In the genomic region with DNA sequence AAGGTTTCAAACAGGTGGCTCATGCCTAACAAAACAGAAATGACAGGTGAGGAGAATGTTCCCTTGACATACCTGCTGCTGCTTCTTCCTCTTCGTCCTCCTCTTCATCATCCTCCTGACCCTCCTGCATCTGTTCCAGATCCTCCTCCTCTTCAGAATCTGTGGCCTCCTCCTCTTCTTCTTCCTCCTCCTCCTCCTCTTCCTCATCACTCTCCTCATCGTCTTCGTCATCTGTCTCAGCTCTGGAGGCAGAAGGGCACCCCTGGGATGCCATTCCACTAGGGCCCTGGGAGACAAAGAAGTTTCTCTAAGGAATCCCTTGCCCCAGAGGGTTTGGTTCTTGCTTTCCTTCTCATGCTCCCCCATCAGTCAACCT, we compare ENCODE assay signal across 11 cellular contexts. TPM values are rescaled to one million over a fixed set of nuclear protein-coding genes. Genes with fewer than 3 reads are reported as not detected.
DNase-seq lines count a peak whose midpoint lies in the region; TF ChIP-seq lines count a peak whose summit lies in the region.
"Had no signal": no experiment of that assay in that cellular context is flagged by ENCODE, and none has a peak within 500 bp of the region (broad histone marks: within the 10 kb centered on the region; RNA-seq: fewer than 3 reads in every experiment).

No MANE protein-coding gene starts in this region.

- H3K4me3 Mint-ChIP-seq in activated naive CD4-positive, alpha-beta T cell treated with anti-CD3 and anti-CD28 coated beads, Interleukin-2, amount 10 ng/mL, durations not matched to agents 7 days and 5 days, result peak overlapping the region; percentile 99
- H3K4me3 Mint-ChIP-seq in activated T-helper 2 cell treated with anti-CD3 and anti-CD28 coated beads, Interferon-gamma antibody, Interleukin-2, Interleukin-4, amounts not matched to agents 10 μg/mL and 5 μg/mL and 100 μg/mL, durations not matched to agents 14 hours and 24 hours and 36 hours (ENCODE audit: low read depth), result peak overlapping the region; percentile 19
- peak overlapping the region; percentile 25 for H3K4me3 Mint-ChIP-seq in glutamatergic neuron (ENCODE audit: unreplicated experiment)

- intact Hi-C loops in activated T-helper 2 cell treated with anti-CD3 and anti-CD28 coated beads, Interferon-gamma antibody, Interleukin-2, Interleukin-4, amounts not matched to agents 10 μg/mL and 5 μg/mL and 100 μg/mL, durations not matched to agents 14 hours and 24 hours and 36 hours (cut with micrococcal nuclease), result loop anchor here (2.0 to 10.0 kb wide), 2 partner anchors 99 to 465 kb away; a partner anchor contains a TSS
- intact Hi-C loops in tibial artery (cut with DNase I; ENCODE audit: low total_unique reads), result loop anchor here (10.0 kb wide), 1 partner anchor 105 kb away; a partner anchor contains a TSS

- no peak for TF ChIP-seq CTCF in glutamatergic neuron (IDR thresholded peaks at IDR 0.05; ENCODE audit: partially characterized antibody, unreplicated experiment)
- no peak for TF ChIP-seq CTCF in tibial artery (IDR thresholded peaks at IDR 0.05)

- peaks cover 56% of the 10 kb centered on the region for H3K36me3 Mint-ChIP-seq in activated naive CD4-positive, alpha-beta T cell treated with anti-CD3 and anti-CD28 coated beads, Interleukin-2, amount 10 ng/mL, durations not matched to agents 7 days and 5 days
- peaks cover 55% of the 10 kb centered on the region for H3K36me3 Mint-ChIP-seq in activated T-helper 2 cell treated with anti-CD3 and anti-CD28 coated beads, Interferon-gamma antibody, Interleukin-2, Interleukin-4, amounts not matched to agents 10 μg/mL and 5 μg/mL and 100 μg/mL, durations not matched to agents 14 hours and 24 hours and 36 hours (ENCODE audit: low read depth)
- no peaks in the 10 kb centered on the region for H3K36me3 Mint-ChIP-seq in glutamatergic neuron (ENCODE audit: unreplicated experiment)

- H3K4me1 ChIP-seq in tibial artery, result peaks cover 0 to 64% (median 61%) of the 10 kb centered on the region in 4 donors

- peak overlapping the region; percentile 15 to 94 for H3K27ac ChIP-seq in tibial artery

- CTCF ChIA-PET in activated naive CD4-positive, alpha-beta T cell treated with anti-CD3 and anti-CD28 coated beads, Interleukin-2, amount 10 ng/mL, durations not matched to agents 7 days and 5 days (lab: Charles Lee), result no interaction called here
- CTCF ChIA-PET in HEK293T (lab: Yijun Ruan, JAX), result no interaction called here

- H3K4me1 Mint-ChIP-seq in activated naive CD4-positive, alpha-beta T cell treated with anti-CD3 and anti-CD28 coated beads, Interleukin-2, amount 10 ng/mL, durations not matched to agents 7 days and 5 days, result peaks cover 85% of the 10 kb centered on the region
- peaks cover 54% of the 10 kb centered on the region for H3K4me1 Mint-ChIP-seq in activated T-helper 2 cell treated with anti-CD3 and anti-CD28 coated beads, Interferon-gamma antibody, Interleukin-2, Interleukin-4, amounts not matched to agents 10 μg/mL and 5 μg/mL and 100 μg/mL, durations not matched to agents 14 hours and 24 hours and 36 hours (ENCODE audit: low read depth)
- peaks cover 22% of the 10 kb centered on the region for H3K4me1 Mint-ChIP-seq in glutamatergic neuron (ENCODE audit: low read depth, unreplicated experiment)

- H3K27me3 ChIP-seq in tibial artery, result no peaks in the 10 kb centered on the region

- H3K9me3 ChIP-seq in tibial artery, result no peaks in the 10 kb centered on the region

- H3K27me3 Mint-ChIP-seq in activated naive CD4-positive, alpha-beta T cell treated with anti-CD3 and anti-CD28 coated beads, Interleukin-2, amount 10 ng/mL, durations not matched to agents 7 days and 5 days, result peaks cover 4% of the 10 kb centered on the region
- no peaks in the 10 kb centered on the region for H3K27me3 Mint-ChIP-seq in activated T-helper 2 cell treated with anti-CD3 and anti-CD28 coated beads, Interferon-gamma antibody, Interleukin-2, Interleukin-4, amounts not matched to agents 10 μg/mL and 5 μg/mL and 100 μg/mL, durations not matched to agents 14 hours and 24 hours and 36 hours (ENCODE audit: low read depth)
- H3K27me3 Mint-ChIP-seq in glutamatergic neuron (ENCODE audit: unreplicated experiment), result peaks cover 19% of the 10 kb centered on the region

- POLR2A ChIA-PET in HEK293T (lab: Yijun Ruan, JAX), result interaction anchor here (5.0 kb wide), 1 partner anchor 22 kb away, joined by 42 read pairs; a partner anchor contains a TSS

- H3K4me3 ChIP-seq in tibial artery, result no peak overlapping the region

- peak overlapping the region; percentile 79 for H3K27ac Mint-ChIP-seq in activated naive CD4-positive, alpha-beta T cell treated with anti-CD3 and anti-CD28 coated beads, Interleukin-2, amount 10 ng/mL, durations not matched to agents 7 days and 5 days
- peak overlapping the region; percentile 17 for H3K27ac Mint-ChIP-seq in activated T-helper 2 cell treated with anti-CD3 and anti-CD28 coated beads, Interferon-gamma antibody, Interleukin-2, Interleukin-4, amounts not matched to agents 10 μg/mL and 5 μg/mL and 100 μg/mL, durations not matched to agents 14 hours and 24 hours and 36 hours
- peak overlapping the region; percentile 72 for H3K27ac Mint-ChIP-seq in glutamatergic neuron (ENCODE audit: unreplicated experiment)

- no peaks in the 10 kb centered on the region for H3K9me3 Mint-ChIP-seq in activated naive CD4-positive, alpha-beta T cell treated with anti-CD3 and anti-CD28 coated beads, Interleukin-2, amount 10 ng/mL, durations not matched to agents 7 days and 5 days
- H3K9me3 Mint-ChIP-seq in activated T-helper 2 cell treated with anti-CD3 and anti-CD28 coated beads, Interferon-gamma antibody, Interleukin-2, Interleukin-4, amounts not matched to agents 10 μg/mL and 5 μg/mL and 100 μg/mL, durations not matched to agents 14 hours and 24 hours and 36 hours, result no peaks in the 10 kb centered on the region
- H3K9me3 Mint-ChIP-seq in glutamatergic neuron (ENCODE audit: unreplicated experiment), result peaks cover 20% of the 10 kb centered on the region

- H3K36me3 ChIP-seq in tibial artery, result peaks cover 14 to 40% (median 27%) of the 10 kb centered on the region in 3 donors

- DNase-seq in activated naive CD4-positive, alpha-beta T cell treated with anti-CD3 and anti-CD28 coated beads, Interleukin-2, amount 10 ng/mL, durations not matched to agents 7 days and 5 days, result no peak
- no peak for DNase-seq in activated naive CD4-positive, alpha-beta T cell (lab: John Stamatoyannopoulos, UW)
- DNase-seq in activated T-helper 2 cell treated with anti-CD3 and anti-CD28 coated beads, Interferon-gamma antibody, Interleukin-2, Interleukin-4, amounts not matched to agents 10 μg/mL and 5 μg/mL and 100 μg/mL, durations not matched to agents 14 hours and 24 hours and 36 hours (ENCODE audit: low spot score), result no peak
- DNase-seq in glutamatergic neuron (no peak), tibial artery (no peak), NCI-H1694 treated with DMSO at 0.1 percent for 48 hours (lab: John Stamatoyannopoulos, UW) (no peak), HEK293T (ENCODE audit: extremely low spot score) (no peak), NCI-H1930 (lab: John Stamatoyannopoulos, UW) (no peak)
- DNase-seq: activated CD4-positive, CD25-positive, alpha-beta regulatory T cell; islet precursor cell; NCI-H774 had no signal

TF ChIP-seq in HEK293T, 16 proteins besides CTCF, POLR2A, EP300 and RAD21:
- TF ChIP-seq L3MBTL2 (conservative IDR thresholded peaks at IDR 0.05) (no peak), LEF1 (IDR thresholded peaks at IDR 0.05; ENCODE audit: borderline replicate concordance) (no peak), ELF4 (IDR thresholded peaks at IDR 0.05) (no peak), NFRKB (IDR thresholded peaks at IDR 0.05) (no peak), FOXM1 (IDR thresholded peaks at IDR 0.05; ENCODE audit: borderline replicate concordance) (no peak), FOXK2 (IDR thresholded peaks at IDR 0.05) (no peak), SP1 (IDR thresholded peaks at IDR 0.05) (no peak)

RNA-seq across cellular contexts. Expression of a gene that starts 2.4 kb away (rescaled TPM):
- total RNA-seq in activated T-helper 2 cell treated with anti-CD3 and anti-CD28 coated beads, Interferon-gamma antibody, Interleukin-2, Interleukin-4, amounts not matched to agents 10 μg/mL and 5 μg/mL and 100 μg/mL, durations not matched to agents 14 hours and 24 hours and 36 hours, result 10.9 and 14.4 TPM in 2 replicates
- total RNA-seq in glutamatergic neuron (ENCODE audit: unreplicated experiment), result 21.7 TPM

RNA-seq across cellular contexts. Expression of a gene that starts 2.8 kb away (rescaled TPM):
- total RNA-seq in activated T-helper 2 cell treated with anti-CD3 and anti-CD28 coated beads, Interferon-gamma antibody, Interleukin-2, Interleukin-4, amounts not matched to agents 10 μg/mL and 5 μg/mL and 100 μg/mL, durations not matched to agents 14 hours and 24 hours and 36 hours, result 61.5 and 64.7 TPM in 2 replicates
- 37.1 TPM for total RNA-seq in glutamatergic neuron (ENCODE audit: unreplicated experiment)

RNA-seq across cellular contexts. Expression of a gene that starts 6.0 kb away (rescaled TPM):
- 274 and 276 TPM in 2 replicates for total RNA-seq in activated T-helper 2 cell treated with anti-CD3 and anti-CD28 coated beads, Interferon-gamma antibody, Interleukin-2, Interleukin-4, amounts not matched to agents 10 μg/mL and 5 μg/mL and 100 μg/mL, durations not matched to agents 14 hours and 24 hours and 36 hours
- total RNA-seq in glutamatergic neuron (ENCODE audit: unreplicated experiment), result 4.7 TPM

RNA-seq across cellular contexts. Expression of a gene that starts 21.2 kb away (rescaled TPM):
- total RNA-seq in activated T-helper 2 cell treated with anti-CD3 and anti-CD28 coated beads, Interferon-gamma antibody, Interleukin-2, Interleukin-4, amounts not matched to agents 10 μg/mL and 5 μg/mL and 100 μg/mL, durations not matched to agents 14 hours and 24 hours and 36 hours, result 31.5 and 32.9 TPM in 2 replicates
- total RNA-seq in glutamatergic neuron (ENCODE audit: unreplicated experiment), result 61.3 TPM

RNA-seq across cellular contexts. Expression of a gene that starts 30.5 kb away (rescaled TPM):
- 104 and 117 TPM in 2 replicates for total RNA-seq in activated T-helper 2 cell treated with anti-CD3 and anti-CD28 coated beads, Interferon-gamma antibody, Interleukin-2, Interleukin-4, amounts not matched to agents 10 μg/mL and 5 μg/mL and 100 μg/mL, durations not matched to agents 14 hours and 24 hours and 36 hours
- 69.7 TPM for total RNA-seq in glutamatergic neuron (ENCODE audit: unreplicated experiment)

Comparison
In these comparisons a context has a peak if more than half of its experiments do, and no peak if none do; other contexts are left out.
1. H3K27ac Mint-ChIP-seq: peak in every context shown above with its lines; median percentile 79 in activated naive CD4-positive, alpha-beta T cell treated with anti-CD3 and anti-CD28 coated beads, Interleukin-2, amount 10 ng/mL, durations not matched to agents 7 days and 5 days; 72 in glutamatergic neuron; 17 in activated T-helper 2 cell treated with anti-CD3 and anti-CD28 coated beads, Interferon-gamma antibody, Interleukin-2, Interleukin-4, amounts not matched to agents 10 μg/mL and 5 μg/mL and 100 μg/mL, durations not matched to agents 14 hours and 24 hours and 36 hours.
2. H3K4me3 Mint-ChIP-seq: peak in every context shown above with its lines; median percentile 99 in activated naive CD4-positive, alpha-beta T cell treated with anti-CD3 and anti-CD28 coated beads, Interleukin-2, amount 10 ng/mL, durations not matched to agents 7 days and 5 days; 25 in glutamatergic neuron; 19 in activated T-helper 2 cell treated with anti-CD3 and anti-CD28 coated beads, Interferon-gamma antibody, Interleukin-2, Interleukin-4, amounts not matched to agents 10 μg/mL and 5 μg/mL and 100 μg/mL, durations not matched to agents 14 hours and 24 hours and 36 hours.
3. RNA of a gene that starts 6.0 kb away (total RNA-seq): 274 to 276 TPM in activated T-helper 2 cell treated with anti-CD3 and anti-CD28 coated beads, Interferon-gamma antibody, Interleukin-2, Interleukin-4, amounts not matched to agents 10 μg/mL and 5 μg/mL and 100 μg/mL, durations not matched to agents 14 hours and 24 hours and 36 hours; 4.7 TPM in glutamatergic neuron (single experiment); every median in the first group is over 10 times any median in the second.